In genomic region chr5:147857302-147858129, GRCh38 we compare ENCODE assay signal across 8 cellular contexts. TPM values are rescaled to one million over a fixed set of nuclear protein-coding genes. Genes with fewer than 3 reads are reported as not detected.
DNase-seq lines count a peak whose midpoint lies in the region; ATAC-seq, FAIRE-seq and TF ChIP-seq lines count a peak whose summit lies in the region.

No MANE protein-coding gene starts in this region.

- H3K9me3 ChIP-seq in DND-41 (ENCODE audit: insufficient read depth, low read length, severe bottlenecking) (no peaks in the 10 kb centered on the region), Panc1 (ENCODE audit: control insufficient read depth, insufficient read depth, low read depth, low read length) (no peaks in the 10 kb centered on the region), smooth muscle cell (replicated peaks; ENCODE audit: low read depth) (no peaks in the 10 kb centered on the region)

- FAIRE-seq in GM19239 (lab: Jason Lieb, UNC) = peak; percentile 85

- H3K27me3 Mint-ChIP-seq in stimulated activated memory B cell treated with anti-CD40 and anti-IgM and Interleukin-4, amounts not matched to agents 10 μg/mL and 1 μg/mL and 100 μg/mL, for 72 hours = no peaks in the 10 kb centered on the region

- H3K4me1 ChIP-seq in DND-41 (ENCODE audit: insufficient read depth, low read length) = no peaks in the 10 kb centered on the region
- H3K4me1 ChIP-seq in Panc1 (ENCODE audit: control insufficient read depth, insufficient read depth, low read length) = no peaks in the 10 kb centered on the region
- no peaks in the 10 kb centered on the region for H3K4me1 ChIP-seq in smooth muscle cell (ENCODE audit: low read depth)

- no peak overlapping the region for H3K4me2 ChIP-seq in DND-41 (ENCODE audit: insufficient read depth, low read length)
- H3K4me2 ChIP-seq in smooth muscle cell = peak overlapping the region; percentile 32

- H3K27ac ChIP-seq in DND-41 (ENCODE audit: low read length) (no peak overlapping the region), Panc1 (ENCODE audit: low read length) (no peak overlapping the region), smooth muscle cell (ENCODE audit: low read depth) (no peak overlapping the region)

- H4K20me1 ChIP-seq in DND-41 (ENCODE audit: insufficient read depth, low read length) (no peaks in the 10 kb centered on the region), smooth muscle cell (ENCODE audit: low read depth) (no peaks in the 10 kb centered on the region)

- BruUV-seq in Panc1 (replicated peaks; lab: Mats Ljungman, UMichigan) = no TSS peak

- in situ Hi-C loops in Panc1 (cut with HindIII; ENCODE audit: low pct_unique_long_range_greater_than_20kb, low sequenced_read_pairs) = no loop called here

- H3K9ac ChIP-seq in DND-41 (ENCODE audit: low read depth, low read length) (no peak overlapping the region), smooth muscle cell (ENCODE audit: low read depth) (no peak overlapping the region)

- H3K4me3 ChIP-seq in DND-41 (ENCODE audit: low read depth in 1 of 2, low read length in 2 of 2) = no peak overlapping the region
- H3K4me3 ChIP-seq in Panc1 (ENCODE audit: low read depth in 2 of 2, low read length in 2 of 2) = no peak overlapping the region
- H3K4me3 ChIP-seq in smooth muscle cell = no peak overlapping the region

- no peaks in the 10 kb centered on the region for H3K36me3 Mint-ChIP-seq in stimulated activated memory B cell treated with anti-CD40 and anti-IgM and Interleukin-4, amounts not matched to agents 10 μg/mL and 1 μg/mL and 100 μg/mL, for 72 hours

- no peak overlapping the region for H3K4me3 Mint-ChIP-seq in stimulated activated memory B cell treated with anti-CD40 and anti-IgM and Interleukin-4, amounts not matched to agents 10 μg/mL and 1 μg/mL and 100 μg/mL, for 72 hours

- H3K4me1 Mint-ChIP-seq in stimulated activated memory B cell treated with anti-CD40 and anti-IgM and Interleukin-4, amounts not matched to agents 10 μg/mL and 1 μg/mL and 100 μg/mL, for 72 hours = no peaks in the 10 kb centered on the region

- no peaks in the 10 kb centered on the region for H3F3A ChIP-seq in smooth muscle cell (ENCODE audit: low read depth)

- H3K36me3 ChIP-seq in DND-41 (ENCODE audit: insufficient read depth, low read length) (no peaks in the 10 kb centered on the region), Panc1 (ENCODE audit: control insufficient read depth, insufficient read depth, low read length) (no peaks in the 10 kb centered on the region), smooth muscle cell (ENCODE audit: low read depth) (no peaks in the 10 kb centered on the region)

- ATAC-seq in DND-41 (ENCODE audit: insufficient read depth, low read depth) (peak; percentile 65; the same call in 2 of the 3 replicates), HG03378 (IDR thresholded peaks at IDR 0.05; ENCODE audit: unreplicated experiment) (peak; percentile 93), Panc1 (no peak)
- no peak for ATAC-seq in stimulated activated memory B cell treated with anti-CD40 and anti-IgM and Interleukin-4, amounts not matched to agents 10 μg/mL and 1 μg/mL and 100 μg/mL, for 72 hours

- no peaks in the 10 kb centered on the region for H3K9me3 Mint-ChIP-seq in stimulated activated memory B cell treated with anti-CD40 and anti-IgM and Interleukin-4, amounts not matched to agents 10 μg/mL and 1 μg/mL and 100 μg/mL, for 72 hours

- intact Hi-C loops in Panc1 (cut with micrococcal nuclease; ENCODE audit: unreplicated experiment) = loop anchor here (1.0 kb wide), 1 partner anchor 78 kb away; no protein-coding TSS in a partner anchor

- H3K27me3 ChIP-seq in DND-41 (ENCODE audit: insufficient read depth, low read length, poor library complexity) = peaks cover 3% of the 10 kb centered on the region
- no peaks in the 10 kb centered on the region for H3K27me3 ChIP-seq in Panc1 (ENCODE audit: control insufficient read depth, insufficient read depth, low read length)
- H3K27me3 ChIP-seq in smooth muscle cell (ENCODE audit: low read depth) = peaks cover 42% of the 10 kb centered on the region

- peak; percentile 82 for TF ChIP-seq CTCF in DND-41 (IDR thresholded peaks at IDR 0.05; ENCODE audit: borderline replicate concordance, extremely low read depth, low read length, poor library complexity, severe bottlenecking)
- TF ChIP-seq CTCF in Panc1 (IDR thresholded peaks at IDR 0.05) = peak; percentile 76; the same call in 1 of the 2 replicates
- peak; percentile 80 for TF ChIP-seq CTCF in smooth muscle cell (IDR thresholded peaks at IDR 0.05; ENCODE audit: borderline replicate concordance, insufficient read depth, poor library complexity, severe bottlenecking)

- 2% methylated on average over 2 of the region's 2 CpGs for WGBS in smooth muscle cell (ENCODE audit: low lambda C conversion rate)

- H2AFZ ChIP-seq in DND-41 (ENCODE audit: low read depth, low read length) = no peak overlapping the region
- H2AFZ ChIP-seq in smooth muscle cell (ENCODE audit: low read depth) = no peak overlapping the region

- DNase-seq in DND-41 (peak; percentile 49), GM19239 (ENCODE audit: insufficient read length, low spot score) (peak; percentile 5), Panc1 (ENCODE audit: low read depth, low spot score) (peak; percentile 52), anterior cingulate cortex (lab: John Stamatoyannopoulos, UW) (peak in 41 of 58 donors; percentile 0 to 73 (median 9)), hippocampal formation (lab: John Stamatoyannopoulos, UW) (peak; percentile 18 to 38), smooth muscle cell (lab: John Stamatoyannopoulos, UW; ENCODE audit: unreplicated experiment) (peak; percentile 1)

- H3K79me2 ChIP-seq in DND-41 (ENCODE audit: insufficient read depth, low read length) (no peaks in the 10 kb centered on the region), smooth muscle cell (ENCODE audit: low read depth) (no peaks in the 10 kb centered on the region)

- CTCF ChIA-PET in Panc1 (lab: Charles Lee) = no interaction called here

- POLR2A ChIA-PET in Panc1 (lab: Charles Lee) = no interaction called here

- H3K27ac Mint-ChIP-seq in stimulated activated memory B cell treated with anti-CD40 and anti-IgM and Interleukin-4, amounts not matched to agents 10 μg/mL and 1 μg/mL and 100 μg/mL, for 72 hours = no peak overlapping the region

RNA-seq across cellular contexts. Expression of gene SCGB3A2, which starts 21.0 kb away (rescaled TPM):
- total RNA-seq in Panc1 (2021; ENCODE audit: unreplicated experiment) = 0.39 TPM
- polyA plus RNA-seq in Panc1 (2012; ENCODE audit: insufficient read length) = not detected
- 2.3 and 2.7 TPM in 2 replicates for total RNA-seq in smooth muscle cell
- polyA plus RNA-seq in smooth muscle cell = 3.9 and 13.2 TPM in 2 replicates

RNA-seq across cellular contexts. Expression of gene SPINK1, which starts 26.0 kb away (rescaled TPM):
- 3.0 TPM for total RNA-seq in Panc1 (2021; ENCODE audit: unreplicated experiment)
- not detected for polyA plus RNA-seq in Panc1 (2012; ENCODE audit: insufficient read length)
- total RNA-seq in smooth muscle cell = 0.49 TPM in 1 of 2 replicates, not detected in the other
- polyA plus RNA-seq in smooth muscle cell = 0.69 and 5.3 TPM in 2 replicates

RNA-seq across cellular contexts. Expression of gene C5orf46, which starts 48.8 kb away (rescaled TPM):
- total RNA-seq in Panc1 (2021; ENCODE audit: unreplicated experiment) (not detected), smooth muscle cell (15.1 and 27.1 TPM in 2 replicates)
- polyA plus RNA-seq in Panc1 (2012; ENCODE audit: insufficient read length) = not detected
- 10.2 and 43.3 TPM in 2 replicates for polyA plus RNA-seq in smooth muscle cell

Comparison
In these comparisons a context has a peak if more than half of its experiments do, and no peak if none do; other contexts are left out.
1. ATAC-seq: peak in DND-41 (single experiment) and HG03378 (single experiment); none in Panc1 (single experiment) and stimulated activated memory B cell treated with anti-CD40 and anti-IgM and Interleukin-4, amounts not matched to agents 10 μg/mL and 1 μg/mL and 100 μg/mL, for 72 hours (single experiment).
2. DNase-seq: peak in every context shown above with its lines; median percentile 52 in Panc1; 49 in DND-41; 28 in hippocampal formation; 9 in anterior cingulate cortex; 5 in GM19239; 1 in smooth muscle cell.
3. RNA of gene C5orf46, which starts 48.8 kb away (total RNA-seq): 15.1 to 27.1 TPM in smooth muscle cell; not detected in Panc1 (single experiment); every median in the first group is over 10 times any median in the second.
4. Peak in every context shown above with its lines, with median percentiles within 50 percentile points of each other: CTCF ChIP-seq.